In the genomic region with DNA sequence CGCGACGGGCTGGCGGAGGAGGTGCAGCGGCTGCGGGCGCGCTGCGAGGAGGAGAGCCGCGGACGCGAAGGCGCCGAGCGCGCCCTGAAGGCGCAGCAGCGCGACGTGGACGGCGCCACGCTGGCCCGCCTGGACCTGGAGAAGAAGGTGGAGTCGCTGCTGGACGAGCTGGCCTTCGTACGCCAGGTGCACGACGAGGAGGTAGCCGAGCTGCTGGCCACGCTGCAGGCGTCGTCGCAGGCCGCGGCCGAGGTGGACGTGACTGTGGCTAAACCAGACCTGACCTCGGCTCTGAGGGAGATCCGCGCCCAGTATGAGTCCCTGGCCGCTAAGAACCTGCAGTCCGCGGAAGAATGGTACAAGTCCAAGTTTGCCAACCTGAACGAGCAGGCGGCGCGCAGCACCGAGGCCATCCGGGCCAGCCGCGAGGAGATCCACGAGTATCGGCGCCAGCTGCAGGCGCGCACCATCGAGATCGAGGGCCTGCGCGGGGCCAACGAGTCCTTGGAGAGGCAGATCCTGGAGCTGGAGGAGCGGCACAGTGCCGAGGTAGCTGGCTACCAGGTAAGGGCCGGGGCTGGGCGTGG, we compare ENCODE assay signal across 10 cellular contexts. TPM values are rescaled to one million over a fixed set of nuclear protein-coding genes. Genes with fewer than 3 reads are reported as not detected.
A peak's percentile ranks its signal among the peaks of the same experiment; 100 is the strongest.
DNase-seq lines count a peak whose midpoint lies in the region; ATAC-seq, FAIRE-seq and TF ChIP-seq lines count a peak whose summit lies in the region.
"Had no signal": no experiment of that assay in that cellular context is flagged by ENCODE, and none has a peak within 500 bp of the region (broad histone marks: within the 10 kb centered on the region; RNA-seq: fewer than 3 reads in every experiment).

No MANE protein-coding gene starts in this region.

- no peak overlapping the region for H3K9ac ChIP-seq in adipocyte (ENCODE audit: low read length)
- H3K9ac ChIP-seq in keratinocyte (ENCODE audit: control insufficient read depth, extremely low read depth, insufficient read depth, low read length), result no peak overlapping the region

- H4K20me1 ChIP-seq in keratinocyte (ENCODE audit: control insufficient read depth, extremely low read depth, insufficient read depth, low read length), result no peaks in the 10 kb centered on the region

- H3K27me3 ChIP-seq in adipocyte (replicated peaks; ENCODE audit: control insufficient read depth, insufficient read depth, low read length), result peaks cover 67% of the 10 kb centered on the region
- H3K27me3 ChIP-seq in keratinocyte (ENCODE audit: control insufficient read depth, extremely low read depth, insufficient read depth, low read length), result peaks cover 48% of the 10 kb centered on the region

- TF ChIP-seq CTCF in keratinocyte (optimal IDR thresholded peaks at IDR 0.05 in 1 of 3, IDR thresholded peaks at IDR 0.05 in 1 of 3, conservative IDR thresholded peaks at IDR 0.05 in 1 of 3; ENCODE audit: extremely low read depth in 1 of 3, insufficient read depth in 2 of 3, low read length in 3 of 3) (no peak), D721Med (IDR thresholded peaks at IDR 0.05; ENCODE audit: insufficient read depth, missing control alignments) (no peak)

- peak overlapping the region; percentile 77 for H3K4me2 ChIP-seq in keratinocyte (ENCODE audit: control insufficient read depth, extremely low read depth, insufficient read depth, low read depth, low read length)

- H3K79me2 ChIP-seq in keratinocyte (ENCODE audit: control insufficient read depth, insufficient read depth, low read length), result no peaks in the 10 kb centered on the region

- peak overlapping the region; percentile 36 for H2AFZ ChIP-seq in keratinocyte (ENCODE audit: control insufficient read depth, low read length)

- peaks cover 3% of the 10 kb centered on the region for H3K9me1 ChIP-seq in keratinocyte (ENCODE audit: control insufficient read depth, extremely low read depth, insufficient read depth, low read length)

- FAIRE-seq in keratinocyte (lab: Jason Lieb, UNC) (no peak), D721Med (lab: Jason Lieb, UNC) (no peak)

- DNase-seq in stimulated activated CD4-positive, alpha-beta T cell treated with anti-CD3 and anti-CD28 coated beads, Interleukin-15, amount 100 ng/mL, for 24 hours, result peak; percentile 5
- no peak for DNase-seq in stimulated activated CD4-positive, alpha-beta T cell treated with anti-CD3 and anti-CD28 coated beads, Interleukin-4, amount 100 ng/mL, for 1 hour
- no peak for DNase-seq in adipocyte (ENCODE audit: low read depth)
- no peak for DNase-seq in keratinocyte (ENCODE audit: low read depth, low spot score)
- no peak for DNase-seq in D721Med (ENCODE audit: insufficient read length, low spot score)
- DNase-seq in activated effector memory CD4-positive, alpha-beta T cell treated with Interleukin-2 at 50 U/mL for 16 hours, result no peak
- DNase-seq: heart left ventricle, PC-3 had no signal

- H3K4me1 ChIP-seq in adipocyte (ENCODE audit: control insufficient read depth, insufficient read depth, low read length) (peaks cover 14% of the 10 kb centered on the region), keratinocyte (ENCODE audit: control insufficient read depth, extremely low read depth, insufficient read depth, low read length) (peaks cover 16% of the 10 kb centered on the region)

- no peak overlapping the region for H3K27ac ChIP-seq in keratinocyte (ENCODE audit: control insufficient read depth, insufficient read depth, low read length)
- H3K27ac ChIP-seq: heart left ventricle had no signal

- ATAC-seq in HG02763 (IDR thresholded peaks at IDR 0.05; ENCODE audit: unreplicated experiment) (no peak), GM19023 (IDR thresholded peaks at IDR 0.05; ENCODE audit: unreplicated experiment) (no peak)
- ATAC-seq: heart left ventricle, PC-3 had no signal

- H3K4me3 ChIP-seq in adipocyte (ENCODE audit: low read length), result peak overlapping the region; percentile 71
- peak overlapping the region in 1 of 3 experiments; percentile 39 for H3K4me3 ChIP-seq in keratinocyte (ENCODE audit: control insufficient read depth in 2 of 3, extremely low read depth in 1 of 3, insufficient read depth in 2 of 3, low read depth in 1 of 3, low read length in 3 of 3)

- dilution Hi-C loops in keratinocyte (cut with MboI; ENCODE audit: extremely low pct_ligation_motif_present, low sequenced_read_pairs), result no loop called here

- peaks cover 7% of the 10 kb centered on the region for H3K9me3 ChIP-seq in adipocyte (ENCODE audit: control insufficient read depth, low read length)
- H3K9me3 ChIP-seq in keratinocyte (ENCODE audit: control insufficient read depth, low read depth, low read length), result no peaks in the 10 kb centered on the region
- H3K9me3 ChIP-seq: heart left ventricle had no signal

- H3K36me3 ChIP-seq in adipocyte (ENCODE audit: control insufficient read depth, insufficient read depth, low read length, severe bottlenecking) (no peaks in the 10 kb centered on the region), keratinocyte (ENCODE audit: control insufficient read depth in 2 of 2, extremely low read depth in 1 of 2, insufficient read depth in 2 of 2, low read length in 2 of 2) (no peaks in the 10 kb centered on the region)
- H3K36me3 ChIP-seq: heart left ventricle had no signal

RNA-seq across cellular contexts. Expression of a gene that starts 0.9 kb away (rescaled TPM):
- polyA plus RNA-seq in keratinocyte, result 3.4 to 4.6 TPM (median 4.2 TPM) in 3 replicates
- polyA plus RNA-seq in keratinocyte (2011; ENCODE audit: low read depth), result 0.69 TPM
- polyA plus RNA-seq in keratinocyte (2011; cell fraction: cytosol; rRNA removed), result 5.8 and 9.4 TPM in 2 replicates
- polyA plus RNA-seq in keratinocyte (2011; cell fraction: nucleus; rRNA removed), result 5.3 and 5.4 TPM in 2 replicates
- 1.1 and 3.1 TPM in 2 replicates for polyA plus RNA-seq in keratinocyte (2012; ENCODE audit: low replicate concordance)
- polyA minus RNA-seq in keratinocyte, result 1.4 to 2.8 TPM (median 2.6 TPM) in 3 replicates
- 5.0 TPM for polyA minus RNA-seq in keratinocyte (2011; cell fraction: cytosol; rRNA and poly(A)+ RNA removed)
- polyA minus RNA-seq in keratinocyte (2011; cell fraction: nucleus; rRNA and poly(A)+ RNA removed), result 1.5 and 2.4 TPM in 2 replicates

RNA-seq across cellular contexts. Expression of a gene that starts 32.1 kb away (rescaled TPM):
- polyA plus RNA-seq in keratinocyte, result 0.04 to 0.11 TPM (median 0.05 TPM) in 3 replicates
- not detected for polyA plus RNA-seq in keratinocyte (2011; ENCODE audit: low read depth)
- 0.04 TPM in 2 replicates for polyA plus RNA-seq in keratinocyte (2011; cell fraction: cytosol; rRNA removed)
- 0.09 and 0.10 TPM in 2 replicates for polyA plus RNA-seq in keratinocyte (2011; cell fraction: nucleus; rRNA removed)
- 0.05 and 0.11 TPM in 2 replicates for polyA plus RNA-seq in keratinocyte (2012; ENCODE audit: low replicate concordance)
- 0.13 to 0.16 TPM (median 0.13 TPM) in 3 replicates for polyA minus RNA-seq in keratinocyte
- polyA minus RNA-seq in keratinocyte (2011; cell fraction: cytosol; rRNA and poly(A)+ RNA removed), result not detected
- not detected in 2 replicates for polyA minus RNA-seq in keratinocyte (2011; cell fraction: nucleus; rRNA and poly(A)+ RNA removed)
- polyA plus RNA-seq: heart left ventricle had no signal
